In genomic region chr17:71792966-71793365, GRCh38 we compare ENCODE assay signal across 18 cellular contexts.
A peak's percentile ranks its signal among the peaks of the same experiment; 100 is the strongest.
DNase-seq lines count a peak whose midpoint lies in the region; ATAC-seq and TF ChIP-seq lines count a peak whose summit lies in the region.
"Had no signal": no experiment of that assay in that cellular context is flagged by ENCODE, and none has a peak within 500 bp of the region (broad histone marks: within the 10 kb centered on the region; RNA-seq: fewer than 3 reads in every experiment).

No MANE protein-coding gene starts in this region.

- peak overlapping the region; percentile 1; the same call in 1 of the 2 replicates for H3K4me3 ChIP-seq in PC-3 (ENCODE audit: low read length)
- H3K4me3 ChIP-seq in neuron (ENCODE audit: low read length) = no peak overlapping the region
- H3K4me3 ChIP-seq: gastroesophageal sphincter, tibial nerve had no signal

- H3K36me3 ChIP-seq in PC-3 (ENCODE audit: low read depth, low read length) = no peaks in the 10 kb centered on the region
- H3K36me3 ChIP-seq in neuron (ENCODE audit: insufficient read depth, low read length) = no peaks in the 10 kb centered on the region
- H3K36me3 ChIP-seq: gastroesophageal sphincter, tibial nerve had no signal

- H3K36me3 Mint-ChIP-seq in Calu3 (ENCODE audit: insufficient read depth, unreplicated experiment) (no peaks in the 10 kb centered on the region), WTC11 (no peaks in the 10 kb centered on the region)
- H3K36me3 Mint-ChIP-seq: activated naive CD4-positive, alpha-beta T cell treated with anti-CD3 and anti-CD28 coated beads, Interleukin-2, amount 50 U/mL, for 72 hours; immature natural killer cell; mesothelial cell of epicardium had no signal

- no peaks in the 10 kb centered on the region for H3K9me2 ChIP-seq in PC-3 (replicated peaks; ENCODE audit: low read length)

- DNase-seq in Calu3 (peak; percentile 54), PC-3 (peak; percentile 95), epithelial cell of prostate (ENCODE audit: low read depth, low spot score) (peak; percentile 78), WTC11 (ENCODE audit: low spot score) (no peak), activated gamma-delta T cell (lab: John Stamatoyannopoulos, UW) (no peak), islet precursor cell (no peak), medulla oblongata (ENCODE audit: extremely low spot score) (no peak)
- DNase-seq: activated B cell treated with CpG ODN at 0.5 μM for 24 hours, DMS79 treated with DMSO at 0.1 percent for 48 hours, immature natural killer cell, NCI-H1417, posterior cingulate gyrus had no signal

- H3K9me3 ChIP-seq in PC-3 (ENCODE audit: low read length) = no peaks in the 10 kb centered on the region
- H3K9me3 ChIP-seq in neuron (ENCODE audit: low read length) = no peaks in the 10 kb centered on the region
- H3K9me3 ChIP-seq: gastroesophageal sphincter, tibial nerve had no signal

- BruUV-seq in Calu3 (replicated peaks; lab: Mats Ljungman, UMichigan) = no TSS peak
- BruUV-seq in PC-3 (replicated peaks; lab: Mats Ljungman, UMichigan) = no TSS peak

- no peak overlapping the region for H3K4me3 Mint-ChIP-seq in Calu3 (ENCODE audit: low read depth, unreplicated experiment)
- no peak overlapping the region for H3K4me3 Mint-ChIP-seq in WTC11
- H3K4me3 Mint-ChIP-seq: activated B cell treated with CpG ODN at 0.5 μM for 24 hours, IgD-negative memory B cell, immature natural killer cell, mesothelial cell of epicardium had no signal

- H3K4me2 ChIP-seq in PC-3 (ENCODE audit: low read length) = peak overlapping the region; percentile 38

- no peak overlapping the region for H3K9ac ChIP-seq in PC-3 (ENCODE audit: low read length)

- H3K27me3 Mint-ChIP-seq in Calu3 (ENCODE audit: unreplicated experiment) = peaks cover 10% of the 10 kb centered on the region
- H3K27me3 Mint-ChIP-seq in WTC11 (ENCODE audit: low read depth) = no peaks in the 10 kb centered on the region
- H3K27me3 Mint-ChIP-seq: activated B cell treated with CpG ODN at 0.5 μM for 24 hours, IgD-negative memory B cell had no signal

- POLR2A ChIA-PET in PC-3 (lab: Charles Lee; ENCODE audit: unreplicated experiment) = no interaction called here
- POLR2A ChIA-PET in WTC11 (lab: Charles Lee) = no interaction called here

- H3K27ac Mint-ChIP-seq in Calu3 (ENCODE audit: unreplicated experiment) (peak overlapping the region; percentile 25), WTC11 (no peak overlapping the region)
- H3K27ac Mint-ChIP-seq: activated B cell treated with CpG ODN at 0.5 μM for 24 hours; activated naive CD4-positive, alpha-beta T cell treated with anti-CD3 and anti-CD28 coated beads, Interleukin-2, amount 50 U/mL, for 72 hours; IgD-negative memory B cell; immature natural killer cell; mesothelial cell of epicardium had no signal

- H3K4me1 Mint-ChIP-seq in Calu3 (ENCODE audit: low read depth, unreplicated experiment) = peaks cover 27% of the 10 kb centered on the region
- no peaks in the 10 kb centered on the region for H3K4me1 Mint-ChIP-seq in WTC11
- H3K4me1 Mint-ChIP-seq: activated B cell treated with CpG ODN at 0.5 μM for 24 hours, IgD-negative memory B cell, immature natural killer cell, mesothelial cell of epicardium had no signal

- H3K27ac ChIP-seq in PC-3 (ENCODE audit: low read length) (peak overlapping the region; percentile 28), epithelial cell of prostate (peak overlapping the region; percentile 55)
- H3K27ac ChIP-seq: gastroesophageal sphincter, tibial nerve had no signal

- H3K9me3 Mint-ChIP-seq in Calu3 (ENCODE audit: low read depth, unreplicated experiment) = peaks cover 3% of the 10 kb centered on the region
- peaks cover 11% of the 10 kb centered on the region for H3K9me3 Mint-ChIP-seq in WTC11
- H3K9me3 Mint-ChIP-seq: mesothelial cell of epicardium had no signal

- peak overlapping the region; percentile 38; the same call in 1 of the 2 replicates for H2AFZ ChIP-seq in PC-3 (ENCODE audit: low read length)
- H2AFZ ChIP-seq in neuron (ENCODE audit: low read depth, low read length) = peak overlapping the region; percentile 51

- H3K4me1 ChIP-seq in PC-3 (ENCODE audit: insufficient read depth, low read length) (peaks cover 27% of the 10 kb centered on the region), neuron (ENCODE audit: insufficient read depth, low read length) (peaks cover 8% of the 10 kb centered on the region)
- H3K4me1 ChIP-seq: gastroesophageal sphincter, tibial nerve had no signal

- ATAC-seq in PC-3 (peak; percentile 95), WTC11 (no peak)
- ATAC-seq: activated naive CD4-positive, alpha-beta T cell treated with anti-CD3 and anti-CD28 coated beads, Interleukin-2, amount 50 U/mL, for 72 hours; gastroesophageal sphincter had no signal

- H4K20me1 ChIP-seq in PC-3 (ENCODE audit: low read length) = no peaks in the 10 kb centered on the region

- CTCF ChIA-PET in Calu3 (lab: Charles Lee) (interaction anchor here (0.6 to 1.0 kb wide), 2 partner anchors 29 to 327 kb away, joined by 3 read pairs; no protein-coding TSS in a partner anchor), PC-3 (lab: Charles Lee) (interaction anchor here (0.5 kb wide), 1 partner anchor 327 kb away, joined by 3 read pairs; no protein-coding TSS in a partner anchor), WTC11 (lab: Charles Lee) (no interaction called here)

- no peaks in the 10 kb centered on the region for H3F3A ChIP-seq in PC-3 (ENCODE audit: low read length, unreplicated experiment)

- TF ChIP-seq CTCF in Calu3 (IDR thresholded peaks at IDR 0.05; ENCODE audit: unreplicated experiment) (no peak), PC-3 (conservative IDR thresholded peaks at IDR 0.05; ENCODE audit: low read depth, low read length) (no peak), WTC11 (IDR thresholded peaks at IDR 0.05) (no peak)

- no peaks in the 10 kb centered on the region for H3K79me2 ChIP-seq in PC-3 (ENCODE audit: low read length)

- intact Hi-C loops in Calu3 (cut with micrococcal nuclease; ENCODE audit: unreplicated experiment) (loop anchor here (2.0 kb wide), 1 partner anchor 326 kb away; no protein-coding TSS in a partner anchor), PC-3 (cut with micrococcal nuclease) (no loop called here)

- H3K27me3 ChIP-seq in PC-3 (ENCODE audit: low read length) (no peaks in the 10 kb centered on the region), neuron (ENCODE audit: insufficient read depth, low read length) (no peaks in the 10 kb centered on the region)
- H3K27me3 ChIP-seq: gastroesophageal sphincter, tibial nerve had no signal

TF ChIP-seq in WTC11, 78 proteins besides CTCF, POLR2A, EP300 and RAD21:
- TF ChIP-seq GTF2I (CRISPR knock-in tag; conservative IDR thresholded peaks at IDR 0.05) (no peak), NR2C2 (CRISPR knock-in tag; IDR thresholded peaks at IDR 0.05) (no peak), MLX (CRISPR knock-in tag; IDR thresholded peaks at IDR 0.05) (no peak)

Comparison
In these comparisons a context has a peak if more than half of its experiments do, and no peak if none do; other contexts are left out.
1. DNase-seq: peak in Calu3 (single experiment), PC-3 (single experiment) and epithelial cell of prostate (single experiment); none in WTC11 (single experiment), activated gamma-delta T cell (single experiment), islet precursor cell (single experiment) and medulla oblongata (single experiment).